In genomic region chr6:155614606-155615005, GRCh38 we compare ENCODE assay signal across 27 cellular contexts.
"Had no signal": no experiment of that assay in that cellular context is flagged by ENCODE, and none has a peak within 500 bp of the region (broad histone marks: within the 10 kb centered on the region; RNA-seq: fewer than 3 reads in every experiment).

No MANE protein-coding gene starts in this region.

- H3K27ac ChIP-seq: stomach, suprapubic skin, testis, thoracic aorta, thyroid gland, tibial artery, tibial nerve, transverse colon, upper lobe of left lung, upper lobe of right lung, uterus, vagina had no signal

- H3K36me3 ChIP-seq: stomach, suprapubic skin, thoracic aorta, thyroid gland, tibial nerve, transverse colon, upper lobe of left lung, upper lobe of right lung, uterus, vagina had no signal

- H3K27me3 ChIP-seq: stomach, suprapubic skin, testis, thyroid gland, tibial artery, tibial nerve, transverse colon, upper lobe of left lung, upper lobe of right lung, uterus, vagina had no signal

- DNase-seq: stimulated activated CD4-positive, alpha-beta T cell treated with anti-CD3 and anti-CD28 coated beads, Interleukin-2, amount 100 ng/mL, for 48 hours; stimulated activated CD4-positive, alpha-beta T cell treated with anti-CD3 and anti-CD28 coated beads, Interleukin-4, amount 100 ng/mL, for 1 hour; stimulated activated CD4-positive, alpha-beta T cell treated with anti-CD3 and anti-CD28 coated beads, Interleukin-4, amount 100 ng/mL, for 24 hours; stimulated activated CD4-positive, alpha-beta T cell treated with anti-CD3 and anti-CD28 coated beads, Interleukin-4, amount 100 ng/mL, for 4 hours; stimulated activated CD8-positive, alpha-beta memory T cell treated with anti-CD3 and anti-CD28 coated beads, Interleukin-4, amount 100 ng/mL, for 48 hours; stimulated activated naive B cell treated with anti-CD40 and anti-IgM and Interleukin-4, amounts not matched to agents 10 μg/mL and 1 μg/mL and 100 μg/mL, for 72 hours; stimulated activated naive CD4-positive, alpha-beta T cell; stimulated activated naive CD4-positive, alpha-beta T cell treated with Interleukin-2 at 50 U/mL for 16 hours; stimulated activated naive CD8-positive, alpha-beta T cell treated with anti-CD3 and anti-CD28 coated beads, Interleukin-15, amount 100 ng/mL, for 72 hours; stimulated activated naive CD8-positive, alpha-beta T cell treated with anti-CD3 and anti-CD28 coated beads, Interleukin-15, Interleukin-2, amounts not matched to agents 100 U/mL and 50 U/mL, for 24 hours; stomach; substantia nigra; testis; thyroid gland; tibial artery; transverse colon; trophoblast cell; upper lobe of left lung; upper lobe of right lung; uterus had no signal

- H3K4me3 ChIP-seq: stomach, suprapubic skin, testis, thoracic aorta, thyroid gland, tibial artery, tibial nerve, transverse colon, upper lobe of left lung, upper lobe of right lung, uterus, vagina had no signal

- H3K4me1 ChIP-seq: stomach, suprapubic skin, testis, thyroid gland, tibial artery, tibial nerve, transverse colon, upper lobe of left lung, upper lobe of right lung, uterus, vagina had no signal

- FAIRE-seq: urothelium cell line had no signal

- ATAC-seq: stimulated activated effector memory CD8-positive, alpha-beta T cell treated with anti-CD3 and anti-CD28 coated beads, Interleukin-12 subunit alpha, Interleukin-12 subunit beta, amount 100 ng/mL, for 72 hours; stimulated activated memory B cell treated with anti-CD40 and anti-IgM and Interleukin-4, amounts not matched to agents 10 μg/mL and 1 μg/mL and 100 μg/mL, for 72 hours; stimulated activated naive B cell treated with anti-CD40 and anti-IgM and Interleukin-4, amounts not matched to agents 10 μg/mL and 1 μg/mL and 100 μg/mL, for 72 hours; stimulated activated naive CD8-positive, alpha-beta T cell treated with anti-CD3 and anti-CD28 coated beads, Interleukin-15, amount 100 ng/mL, for 72 hours; stimulated activated naive CD8-positive, alpha-beta T cell treated with anti-CD3 and anti-CD28 coated beads, Interleukin-15, Interleukin-2, amounts not matched to agents 100 U/mL and 50 U/mL, for 24 hours; upper lobe of right lung had no signal

- H3K9me3 ChIP-seq: testis, thyroid gland, uterus had no signal
